In the genomic region with DNA sequence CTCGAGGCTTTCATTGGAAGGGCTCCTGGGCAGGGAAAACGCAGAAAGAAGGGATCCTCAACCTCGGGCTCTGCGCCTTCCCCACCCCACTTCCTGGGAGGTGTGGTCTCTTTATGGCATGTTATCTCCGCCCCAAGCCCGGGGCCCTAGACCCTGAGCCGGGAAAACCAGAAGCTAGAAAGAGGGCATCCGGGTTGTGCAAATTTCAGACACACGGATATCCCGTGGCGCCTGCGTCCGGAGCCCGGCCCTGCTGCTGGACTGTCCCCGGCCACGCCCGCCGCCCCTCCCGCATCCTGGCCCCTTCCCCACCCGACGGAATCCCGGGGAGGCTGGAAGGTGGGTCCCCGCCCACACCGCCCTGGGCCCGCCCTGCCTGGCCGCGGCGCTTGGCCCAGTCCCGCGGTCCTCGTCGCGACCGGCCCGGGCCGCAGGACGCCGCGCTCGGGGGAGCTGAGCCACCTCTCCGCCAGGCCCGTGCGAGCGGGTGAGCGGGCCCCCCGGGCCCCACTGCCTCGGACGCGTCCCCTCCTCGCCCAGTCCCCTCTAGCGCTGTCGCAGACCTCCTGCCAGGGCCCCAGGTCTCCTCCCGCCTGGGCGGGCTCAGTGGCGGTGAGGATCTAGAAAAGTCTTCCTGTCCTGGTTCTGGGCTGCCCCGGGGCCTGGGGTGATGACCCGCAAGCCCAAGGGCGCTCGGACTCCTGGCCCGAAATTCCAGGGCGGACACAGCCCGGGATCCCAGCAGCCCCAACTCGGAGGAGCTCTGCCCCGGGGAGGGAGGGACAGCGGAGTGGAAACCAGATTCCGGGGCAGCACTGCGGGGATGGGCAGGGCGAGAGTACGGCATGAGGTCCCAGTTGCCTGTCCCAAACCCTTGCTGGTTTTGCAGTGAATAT, we compare ENCODE assay signal across 8 cellular contexts. TPM values are rescaled to one million over a fixed set of nuclear protein-coding genes. Genes with fewer than 3 reads are reported as not detected.
DNase-seq lines count a peak whose midpoint lies in the region; ATAC-seq, FAIRE-seq and TF ChIP-seq lines count a peak whose summit lies in the region.

A gene with protein sequence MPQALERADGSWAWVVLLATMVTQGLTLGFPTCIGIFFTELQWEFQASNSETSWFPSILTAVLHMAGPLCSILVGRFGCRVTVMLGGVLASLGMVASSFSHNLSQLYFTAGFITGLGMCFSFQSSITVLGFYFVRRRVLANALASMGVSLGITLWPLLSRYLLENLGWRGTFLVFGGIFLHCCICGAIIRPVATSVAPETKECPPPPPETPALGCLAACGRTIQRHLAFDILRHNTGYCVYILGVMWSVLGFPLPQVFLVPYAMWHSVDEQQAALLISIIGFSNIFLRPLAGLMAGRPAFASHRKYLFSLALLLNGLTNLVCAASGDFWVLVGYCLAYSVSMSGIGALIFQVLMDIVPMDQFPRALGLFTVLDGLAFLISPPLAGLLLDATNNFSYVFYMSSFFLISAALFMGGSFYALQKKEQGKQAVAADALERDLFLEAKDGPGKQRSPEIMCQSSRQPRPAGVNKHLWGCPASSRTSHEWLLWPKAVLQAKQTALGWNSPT (plus strand): TSS at position 397 of the 896 bp plus-strand sequence. CDS start 5,683 bp downstream, outside the sequence.

- H3K4me1 Mint-ChIP-seq in T-helper 2 cell treated with Interferon-gamma antibody and Interleukin-4, amounts not matched to agents 5 μg/mL and 100 μg/mL, for 36 hours (ENCODE audit: low read depth): peaks cover 39% of the 10 kb centered on the region

- peak in 1 of 11 experiments; percentile 17 for TF ChIP-seq CTCF in spleen (IDR thresholded peaks at IDR 0.05 in 8 of 11, conservative IDR thresholded peaks at IDR 0.05 in 3 of 11)

- H3K27me3 Mint-ChIP-seq in T-helper 2 cell treated with Interferon-gamma antibody and Interleukin-4, amounts not matched to agents 5 μg/mL and 100 μg/mL, for 36 hours (ENCODE audit: low read depth): no peaks in the 10 kb centered on the region

- TF ChIP-seq POLR2A in spleen (IDR thresholded peaks at IDR 0.05): no peak

- H3K36me3 Mint-ChIP-seq in T-helper 2 cell treated with Interferon-gamma antibody and Interleukin-4, amounts not matched to agents 5 μg/mL and 100 μg/mL, for 36 hours (ENCODE audit: low read depth): peaks cover 2% of the 10 kb centered on the region

- ATAC-seq in HG03045 (IDR thresholded peaks at IDR 0.05; ENCODE audit: unreplicated experiment): peak; percentile 54

- peak; percentile 58 for DNase-seq in T-helper 2 cell treated with Interferon-gamma antibody and Interleukin-4, amounts not matched to agents 5 μg/mL and 100 μg/mL, for 36 hours (ENCODE audit: low spot score)
- peak in 7 of 61 donors; percentile 4 to 32 (median 21) for DNase-seq in caudate nucleus (lab: John Stamatoyannopoulos, UW)
- DNase-seq in iPS-NIHi11 (ENCODE audit: low spot score): peak; percentile 96
- peak; percentile 95 for DNase-seq in spleen
- DNase-seq in NCI-H446 treated with DMSO at 0.1 percent for 48 hours (lab: John Stamatoyannopoulos, UW): no peak
- DNase-seq in pons (ENCODE audit: low spot score): no peak

- no peaks in the 10 kb centered on the region for H3K9me3 ChIP-seq in spleen

- H3K4me1 ChIP-seq in spleen: peaks cover 36 to 88% (median 64%) of the 10 kb centered on the region in 6 donors

- H3K27me3 ChIP-seq in spleen (replicated peaks in 1 of 7): no peaks in the 10 kb centered on the region

- WGBS in spleen, 5 donors: 2 to 29% (median 3%) methylated on average over 3 to 69 of the region's 69 CpGs

- H3K4me3 Mint-ChIP-seq in T-helper 2 cell treated with Interferon-gamma antibody and Interleukin-4, amounts not matched to agents 5 μg/mL and 100 μg/mL, for 36 hours: peak within 1 kb of the TSS; percentile 85

- no peaks in the 10 kb centered on the region for H3K9me3 Mint-ChIP-seq in T-helper 2 cell treated with Interferon-gamma antibody and Interleukin-4, amounts not matched to agents 5 μg/mL and 100 μg/mL, for 36 hours

- H3K36me3 ChIP-seq in spleen: no peaks in the 10 kb centered on the region

- intact Hi-C loops in spleen (cut with DNase I; ENCODE audit: low total_unique reads): no loop called here

- FAIRE-seq in G401.6 (lab: Jason Lieb, UNC): peak; percentile 94

- peak within 1 kb of the TSS; percentile 35 to 81 (median 54) for H3K4me3 ChIP-seq in spleen

- peak within 1 kb of the TSS; percentile 72 for H3K27ac Mint-ChIP-seq in T-helper 2 cell treated with Interferon-gamma antibody and Interleukin-4, amounts not matched to agents 5 μg/mL and 100 μg/mL, for 36 hours

- peak within 1 kb of the TSS; percentile 26 for H3K27ac ChIP-seq in caudate nucleus (ENCODE audit: low read depth, low read length)
- H3K27ac ChIP-seq in spleen: peak within 1 kb of the TSS; percentile 70 to 97 (median 89)

RNA-seq across cellular contexts. Expression of the gene that starts here (rescaled TPM):
- 10 to 100 TPM in 6 of 7 donors, 1 to 10 TPM in 1; 9.3 to 31.0 (median 14.9) TPM for total RNA-seq in spleen
- 1 to 10 TPM; 3.1 to 6.4 (median 4.7) TPM for polyA plus RNA-seq in spleen

Comparison
In these comparisons a context has a peak if more than half of its experiments do, and no peak if none do; other contexts are left out.
1. DNase-seq: peak in T-helper 2 cell treated with Interferon-gamma antibody and Interleukin-4, amounts not matched to agents 5 μg/mL and 100 μg/mL, for 36 hours (single experiment), iPS-NIHi11 (single experiment) and spleen (single experiment); none in NCI-H446 treated with DMSO at 0.1 percent for 48 hours (single experiment) and pons (single experiment).